ENCODE assay signal across 2 cellular contexts in the genomic region with DNA sequence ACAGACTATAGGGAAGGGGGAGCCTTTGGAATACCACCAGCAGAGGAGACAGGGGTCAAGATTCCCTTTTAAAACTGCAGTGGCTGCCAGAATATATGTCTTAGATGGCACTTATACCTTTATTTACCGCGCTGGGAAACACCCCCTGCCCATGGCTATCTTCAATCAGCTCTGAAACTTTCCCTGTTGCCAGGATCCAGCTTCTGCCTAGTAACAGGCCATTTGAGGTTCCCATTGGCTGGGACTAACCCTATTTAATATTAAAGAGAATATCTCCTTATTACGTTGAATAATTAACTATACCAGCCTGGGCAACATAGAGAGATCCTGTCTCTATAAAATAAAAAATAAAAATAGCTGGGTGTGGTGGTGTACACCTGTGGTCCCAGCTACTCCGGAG.
TF ChIP-seq lines count a peak whose summit lies in the region.

No MANE protein-coding gene starts in this region.

TF ChIP-seq in GM23338, 12 proteins besides CTCF, POLR2A, EP300 and RAD21:
- TF ChIP-seq ZNF114 (CRISPR knock-in tag; IDR thresholded peaks at IDR 0.05) (no peak), STAT1 (IDR thresholded peaks at IDR 0.05; ENCODE audit: unreplicated experiment) (no peak)
- TF ChIP-seq, protein P1, sequence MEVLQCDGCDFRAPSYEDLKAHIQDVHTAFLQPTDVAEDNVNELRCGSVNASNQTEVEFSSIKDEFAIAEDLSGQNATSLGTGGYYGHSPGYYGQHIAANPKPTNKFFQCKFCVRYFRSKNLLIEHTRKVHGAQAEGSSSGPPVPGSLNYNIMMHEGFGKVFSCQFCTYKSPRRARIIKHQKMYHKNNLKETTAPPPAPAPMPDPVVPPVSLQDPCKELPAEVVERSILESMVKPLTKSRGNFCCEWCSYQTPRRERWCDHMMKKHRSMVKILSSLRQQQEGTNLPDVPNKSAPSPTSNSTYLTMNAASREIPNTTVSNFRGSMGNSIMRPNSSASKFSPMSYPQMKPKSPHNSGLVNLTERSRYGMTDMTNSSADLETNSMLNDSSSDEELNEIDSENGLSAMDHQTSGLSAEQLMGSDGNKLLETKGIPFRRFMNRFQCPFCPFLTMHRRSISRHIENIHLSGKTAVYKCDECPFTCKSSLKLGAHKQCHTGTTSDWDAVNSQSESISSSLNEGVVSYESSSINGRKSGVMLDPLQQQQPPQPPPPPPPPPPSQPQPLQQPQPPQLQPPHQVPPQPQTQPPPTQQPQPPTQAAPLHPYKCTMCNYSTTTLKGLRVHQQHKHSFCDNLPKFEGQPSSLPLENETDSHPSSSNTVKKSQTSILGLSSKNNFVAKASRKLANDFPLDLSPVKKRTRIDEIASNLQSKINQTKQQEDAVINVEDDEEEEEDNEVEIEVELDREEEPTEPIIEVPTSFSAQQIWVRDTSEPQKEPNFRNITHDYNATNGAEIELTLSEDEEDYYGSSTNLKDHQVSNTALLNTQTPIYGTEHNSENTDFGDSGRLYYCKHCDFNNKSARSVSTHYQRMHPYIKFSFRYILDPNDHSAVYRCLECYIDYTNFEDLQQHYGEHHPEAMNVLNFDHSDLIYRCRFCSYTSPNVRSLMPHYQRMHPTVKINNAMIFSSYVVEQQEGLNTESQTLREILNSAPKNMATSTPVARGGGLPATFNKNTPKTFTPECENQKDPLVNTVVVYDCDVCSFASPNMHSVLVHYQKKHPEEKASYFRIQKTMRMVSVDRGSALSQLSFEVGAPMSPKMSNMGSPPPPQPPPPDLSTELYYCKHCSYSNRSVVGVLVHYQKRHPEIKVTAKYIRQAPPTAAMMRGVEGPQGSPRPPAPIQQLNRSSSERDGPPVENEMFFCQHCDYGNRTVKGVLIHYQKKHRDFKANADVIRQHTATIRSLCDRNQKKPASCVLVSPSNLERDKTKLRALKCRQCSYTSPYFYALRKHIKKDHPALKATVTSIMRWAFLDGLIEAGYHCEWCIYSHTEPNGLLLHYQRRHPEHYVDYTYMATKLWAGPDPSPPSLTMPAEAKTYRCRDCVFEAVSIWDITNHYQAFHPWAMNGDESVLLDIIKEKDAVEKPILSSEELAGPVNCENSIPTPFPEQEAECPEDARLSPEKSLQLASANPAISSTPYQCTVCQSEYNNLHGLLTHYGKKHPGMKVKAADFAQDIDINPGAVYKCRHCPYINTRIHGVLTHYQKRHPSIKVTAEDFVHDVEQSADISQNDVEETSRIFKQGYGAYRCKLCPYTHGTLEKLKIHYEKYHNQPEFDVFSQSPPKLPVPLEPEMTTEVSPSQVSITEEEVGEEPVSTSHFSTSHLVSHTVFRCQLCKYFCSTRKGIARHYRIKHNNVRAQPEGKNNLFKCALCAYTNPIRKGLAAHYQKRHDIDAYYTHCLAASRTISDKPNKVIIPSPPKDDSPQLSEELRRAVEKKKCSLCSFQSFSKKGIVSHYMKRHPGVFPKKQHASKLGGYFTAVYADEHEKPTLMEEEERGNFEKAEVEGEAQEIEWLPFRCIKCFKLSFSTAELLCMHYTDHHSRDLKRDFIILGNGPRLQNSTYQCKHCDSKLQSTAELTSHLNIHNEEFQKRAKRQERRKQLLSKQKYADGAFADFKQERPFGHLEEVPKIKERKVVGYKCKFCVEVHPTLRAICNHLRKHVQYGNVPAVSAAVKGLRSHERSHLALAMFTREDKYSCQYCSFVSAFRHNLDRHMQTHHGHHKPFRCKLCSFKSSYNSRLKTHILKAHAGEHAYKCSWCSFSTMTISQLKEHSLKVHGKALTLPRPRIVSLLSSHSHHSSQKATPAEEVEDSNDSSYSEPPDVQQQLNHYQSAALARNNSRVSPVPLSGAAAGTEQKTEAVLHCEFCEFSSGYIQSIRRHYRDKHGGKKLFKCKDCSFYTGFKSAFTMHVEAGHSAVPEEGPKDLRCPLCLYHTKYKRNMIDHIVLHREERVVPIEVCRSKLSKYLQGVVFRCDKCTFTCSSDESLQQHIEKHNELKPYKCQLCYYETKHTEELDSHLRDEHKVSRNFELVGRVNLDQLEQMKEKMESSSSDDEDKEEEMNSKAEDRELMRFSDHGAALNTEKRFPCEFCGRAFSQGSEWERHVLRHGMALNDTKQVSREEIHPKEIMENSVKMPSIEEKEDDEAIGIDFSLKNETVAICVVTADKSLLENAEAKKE (CRISPR knock-in tag; IDR thresholded peaks at IDR 0.05): no peak
TF ChIP-seq in GM23338: peak in this region for 0.

TF ChIP-seq in K562, 482 proteins besides CTCF, POLR2A, EP300 and RAD21:
- TF ChIP-seq ZNF586 (CRISPR knock-in tag; conservative IDR thresholded peaks at IDR 0.05) (no peak), E2F8 (IDR thresholded peaks at IDR 0.05; ENCODE audit: low read depth, partially characterized antibody) (no peak), RBBP5 (IDR thresholded peaks at IDR 0.05; ENCODE audit: borderline replicate concordance, insufficient read depth, low read length, poor library complexity, severe bottlenecking) (no peak), KAT2B (IDR thresholded peaks at IDR 0.05; ENCODE audit: low read depth, low read length) (no peak), CBFA2T2 (conservative IDR thresholded peaks at IDR 0.05) (no peak), ZBED1 (IDR thresholded peaks at IDR 0.05) (no peak), RFX1 (IDR thresholded peaks at IDR 0.05) (0 out of 2 replicates have a peak, but pooled peaks have one; percentile 18), PHF21A (IDR thresholded peaks at IDR 0.05; ENCODE audit: borderline replicate concordance, low read depth) (no peak), NR2F6 (CRISPR knock-in tag; IDR thresholded peaks at IDR 0.05) (no peak), CAMTA2 (CRISPR knock-in tag; conservative IDR thresholded peaks at IDR 0.05) (no peak), HINFP (tag; conservative IDR thresholded peaks at IDR 0.05; ENCODE audit: low read depth) (no peak), RFX5 (IDR thresholded peaks at IDR 0.05; ENCODE audit: low read depth, low read length) (peak; percentile 94)
- TF ChIP-seq, protein P2, sequence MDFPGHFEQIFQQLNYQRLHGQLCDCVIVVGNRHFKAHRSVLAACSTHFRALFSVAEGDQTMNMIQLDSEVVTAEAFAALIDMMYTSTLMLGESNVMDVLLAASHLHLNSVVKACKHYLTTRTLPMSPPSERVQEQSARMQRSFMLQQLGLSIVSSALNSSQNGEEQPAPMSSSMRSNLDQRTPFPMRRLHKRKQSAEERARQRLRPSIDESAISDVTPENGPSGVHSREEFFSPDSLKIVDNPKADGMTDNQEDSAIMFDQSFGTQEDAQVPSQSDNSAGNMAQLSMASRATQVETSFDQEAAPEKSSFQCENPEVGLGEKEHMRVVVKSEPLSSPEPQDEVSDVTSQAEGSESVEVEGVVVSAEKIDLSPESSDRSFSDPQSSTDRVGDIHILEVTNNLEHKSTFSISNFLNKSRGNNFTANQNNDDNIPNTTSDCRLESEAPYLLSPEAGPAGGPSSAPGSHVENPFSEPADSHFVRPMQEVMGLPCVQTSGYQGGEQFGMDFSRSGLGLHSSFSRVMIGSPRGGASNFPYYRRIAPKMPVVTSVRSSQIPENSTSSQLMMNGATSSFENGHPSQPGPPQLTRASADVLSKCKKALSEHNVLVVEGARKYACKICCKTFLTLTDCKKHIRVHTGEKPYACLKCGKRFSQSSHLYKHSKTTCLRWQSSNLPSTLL (IDR thresholded peaks at IDR 0.05): no peak
- TF ChIP-seq, protein P3, sequence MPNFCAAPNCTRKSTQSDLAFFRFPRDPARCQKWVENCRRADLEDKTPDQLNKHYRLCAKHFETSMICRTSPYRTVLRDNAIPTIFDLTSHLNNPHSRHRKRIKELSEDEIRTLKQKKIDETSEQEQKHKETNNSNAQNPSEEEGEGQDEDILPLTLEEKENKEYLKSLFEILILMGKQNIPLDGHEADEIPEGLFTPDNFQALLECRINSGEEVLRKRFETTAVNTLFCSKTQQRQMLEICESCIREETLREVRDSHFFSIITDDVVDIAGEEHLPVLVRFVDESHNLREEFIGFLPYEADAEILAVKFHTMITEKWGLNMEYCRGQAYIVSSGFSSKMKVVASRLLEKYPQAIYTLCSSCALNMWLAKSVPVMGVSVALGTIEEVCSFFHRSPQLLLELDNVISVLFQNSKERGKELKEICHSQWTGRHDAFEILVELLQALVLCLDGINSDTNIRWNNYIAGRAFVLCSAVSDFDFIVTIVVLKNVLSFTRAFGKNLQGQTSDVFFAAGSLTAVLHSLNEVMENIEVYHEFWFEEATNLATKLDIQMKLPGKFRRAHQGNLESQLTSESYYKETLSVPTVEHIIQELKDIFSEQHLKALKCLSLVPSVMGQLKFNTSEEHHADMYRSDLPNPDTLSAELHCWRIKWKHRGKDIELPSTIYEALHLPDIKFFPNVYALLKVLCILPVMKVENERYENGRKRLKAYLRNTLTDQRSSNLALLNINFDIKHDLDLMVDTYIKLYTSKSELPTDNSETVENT (CRISPR knock-in tag; IDR thresholded peaks at IDR 0.05): no peak
